In genomic region chr10:24556746-24557742, GRCh38 we compare ENCODE assay signal across 8 cellular contexts.
DNase-seq lines count a peak whose midpoint lies in the region; ATAC-seq, FAIRE-seq and TF ChIP-seq lines count a peak whose summit lies in the region.

No MANE protein-coding gene starts in this region.

- H2AFZ ChIP-seq in HCT116 (ENCODE audit: low read depth, low read length, poor library complexity, severe bottlenecking), result peak overlapping the region; percentile 49
- peak overlapping the region; percentile 65 for H2AFZ ChIP-seq in keratinocyte (ENCODE audit: control insufficient read depth, low read length)

- H3K4me3 Mint-ChIP-seq in activated T-cell treated with anti-CD3 and anti-CD28 coated beads, Interleukin-2, amount 50 U/mL, for 72 hours, result no peak overlapping the region

- H3K9me3 Mint-ChIP-seq in activated T-cell treated with anti-CD3 and anti-CD28 coated beads, Interleukin-2, amount 50 U/mL, for 72 hours, result no peaks in the 10 kb centered on the region

- H3K36me3 Mint-ChIP-seq in activated T-cell treated with anti-CD3 and anti-CD28 coated beads, Interleukin-2, amount 50 U/mL, for 72 hours (ENCODE audit: insufficient read depth in 2 of 2), result no peaks in the 10 kb centered on the region

- peak; percentile 18 to 33 for DNase-seq in activated T-cell treated with anti-CD3 and anti-CD28 coated beads, Interleukin-2, amount 50 U/mL, for 72 hours
- DNase-seq in activated T-cell treated with anti-CD3 and anti-CD28 coated beads, Interleukin-2, amount 50 U/mL, for 48 hours, result no peak
- DNase-seq in HCT116 (ENCODE audit: low read depth, low spot score), result peak; percentile 66
- peak; percentile 1 to 35 for DNase-seq in NCI-H526 (lab: John Stamatoyannopoulos, UW)
- DNase-seq in brain microvascular endothelial cell, result peak; percentile 58
- DNase-seq in keratinocyte (ENCODE audit: low read depth, low spot score), result peak; percentile 58
- no peak for DNase-seq in tibial nerve (ENCODE audit: low spot score in 2 of 2)
- no peak for DNase-seq in activated effector memory CD4-positive, alpha-beta T cell treated with Interleukin-2 at 50 U/mL for 16 hours

- TF ChIP-seq POLR2A in HCT116 (IDR thresholded peaks at IDR 0.05; ENCODE audit: borderline replicate concordance, extremely low read depth, insufficient read depth, insufficient read length) (no peak), tibial nerve (IDR thresholded peaks at IDR 0.05) (no peak)

- peak; percentile 83 for FAIRE-seq in keratinocyte (lab: Jason Lieb, UNC)

- dilution Hi-C loops in keratinocyte (cut with MboI; ENCODE audit: extremely low pct_ligation_motif_present, low sequenced_read_pairs), result no loop called here

- H3K4me3 ChIP-seq in HCT116 (replicated peaks in 1 of 2; ENCODE audit: low read depth in 1 of 2, low read length in 2 of 2), result no peak overlapping the region
- no peak overlapping the region for H3K4me3 ChIP-seq in brain microvascular endothelial cell (ENCODE audit: low read depth, low read length)
- no peak overlapping the region for H3K4me3 ChIP-seq in keratinocyte (ENCODE audit: control insufficient read depth in 2 of 3, extremely low read depth in 1 of 3, insufficient read depth in 2 of 3, low read depth in 1 of 3, low read length in 3 of 3)
- H3K4me3 ChIP-seq in tibial nerve, result no peak overlapping the region

- H3K9me3 ChIP-seq in HCT116 (ENCODE audit: control insufficient read depth in 1 of 2, insufficient read depth in 1 of 2, low read depth in 1 of 2, low read length in 2 of 2) (no peaks in the 10 kb centered on the region), keratinocyte (ENCODE audit: control insufficient read depth, low read depth, low read length) (no peaks in the 10 kb centered on the region), tibial nerve (peaks cover 0 to 4% (median 0%) of the 10 kb centered on the region in 4 donors)

- H4K20me1 ChIP-seq in HCT116 (ENCODE audit: insufficient read depth) (no peaks in the 10 kb centered on the region), keratinocyte (ENCODE audit: control insufficient read depth, extremely low read depth, insufficient read depth, low read length) (no peaks in the 10 kb centered on the region)

- in situ Hi-C loops in brain microvascular endothelial cell (cut with HindIII; ENCODE audit: low pct_ligation_motif_present, low sequenced_read_pairs), result no loop called here

- peaks cover 17% of the 10 kb centered on the region for H3K27me3 Mint-ChIP-seq in activated T-cell treated with anti-CD3 and anti-CD28 coated beads, Interleukin-2, amount 50 U/mL, for 72 hours (ENCODE audit: low read depth)

- no peaks in the 10 kb centered on the region for H3K9me2 ChIP-seq in HCT116 (ENCODE audit: insufficient read depth)

- H3K4me1 Mint-ChIP-seq in activated T-cell treated with anti-CD3 and anti-CD28 coated beads, Interleukin-2, amount 50 U/mL, for 72 hours (ENCODE audit: low read depth), result peaks cover 5% of the 10 kb centered on the region

- H3K27ac ChIP-seq in HCT116 (ENCODE audit: low read depth, low read length) (no peak overlapping the region), brain microvascular endothelial cell (no peak overlapping the region), keratinocyte (ENCODE audit: control insufficient read depth, insufficient read depth, low read length) (no peak overlapping the region), tibial nerve (no peak overlapping the region)

- H3K4me1 ChIP-seq in HCT116 (ENCODE audit: control insufficient read depth in 1 of 2, insufficient read depth in 2 of 2, low read length in 2 of 2) (peaks cover 4 to 18% of the 10 kb centered on the region in 2 experiments; a peak in 3 of 4 replicates), keratinocyte (ENCODE audit: control insufficient read depth, extremely low read depth, insufficient read depth, low read length) (peaks cover 20% of the 10 kb centered on the region), tibial nerve (peaks cover 0 to 13% (median 0%) of the 10 kb centered on the region in 4 donors)

- no peak overlapping the region for H3K4me2 ChIP-seq in HCT116 (ENCODE audit: low read length)
- peak overlapping the region; percentile 26 for H3K4me2 ChIP-seq in keratinocyte (ENCODE audit: control insufficient read depth, extremely low read depth, insufficient read depth, low read depth, low read length)

- TF ChIP-seq CTCF in HCT116 (IDR thresholded peaks at IDR 0.05 in 2 of 3, conservative IDR thresholded peaks at IDR 0.05 in 1 of 3; ENCODE audit: borderline replicate concordance in 1 of 3, insufficient read depth in 1 of 3, low read depth in 2 of 3, low read length in 2 of 3), result peak; percentile 57 to 78 (median 64); a peak in 5 of 6 replicates
- TF ChIP-seq CTCF in brain microvascular endothelial cell (IDR thresholded peaks at IDR 0.05; ENCODE audit: low read depth, low read length, missing control alignments), result peak; percentile 81
- TF ChIP-seq CTCF in keratinocyte (optimal IDR thresholded peaks at IDR 0.05 in 1 of 3, IDR thresholded peaks at IDR 0.05 in 1 of 3, conservative IDR thresholded peaks at IDR 0.05 in 1 of 3; ENCODE audit: extremely low read depth in 1 of 3, insufficient read depth in 2 of 3, low read length in 3 of 3), result peak; percentile 46 to 75 (median 69)
- peak; percentile 46 to 71 (median 64) for TF ChIP-seq CTCF in tibial nerve (IDR thresholded peaks at IDR 0.05)

- RAD21 ChIA-PET in HCT116 (lab: Charles Lee; ENCODE audit: low non-redundant PET in 1 of 2, low total read pairs in 2 of 2, uncharacterized antibody in 2 of 2, unreplicated experiment in 2 of 2), result interaction anchor here in 1 of 2 experiments (0.6 kb wide), 1 partner anchor 523 kb away, joined by 3 read pairs; no protein-coding TSS in a partner anchor

- BruUV-seq in HCT116 (replicated peaks; lab: Mats Ljungman, UMichigan), result no TSS peak

- peak; percentile 76 for TF ChIP-seq RAD21 in HCT116 (IDR thresholded peaks at IDR 0.05; ENCODE audit: low read depth)

- H3K9ac ChIP-seq in HCT116 (ENCODE audit: low read length) (no peak overlapping the region), keratinocyte (ENCODE audit: control insufficient read depth, extremely low read depth, insufficient read depth, low read length) (no peak overlapping the region)

- WGBS in tibial nerve, 2 donors, result 54% methylated on average over 24 of the region's 24 CpGs

- intact Hi-C loops in HCT116 (cut with micrococcal nuclease), result loop anchor here (2.0 to 10.0 kb wide), 2 partner anchors 1042 to 1398 kb away; no protein-coding TSS in a partner anchor

- CTCF ChIA-PET in HCT116 (lab: Charles Lee), result interaction anchor here (0.8 to 1.1 kb wide), 3 partner anchors 39 to 1398 kb away, joined by 3 read pairs; no protein-coding TSS in a partner anchor

- TF ChIP-seq EP300 in tibial nerve (IDR thresholded peaks at IDR 0.05), result no peak

- H3K9me1 ChIP-seq in keratinocyte (ENCODE audit: control insufficient read depth, extremely low read depth, insufficient read depth, low read length), result no peaks in the 10 kb centered on the region

- ATAC-seq in activated T-cell treated with anti-CD3 and anti-CD28 coated beads, Interleukin-2, amount 50 U/mL, for 72 hours (replicated peaks in 1 of 2), result peak; percentile 55 to 58
- ATAC-seq in HCT116, result peak; percentile 52

- H3K36me3 ChIP-seq in HCT116 (ENCODE audit: control insufficient read depth in 1 of 2, insufficient read depth in 2 of 2, low read length in 2 of 2) (no peaks in the 10 kb centered on the region), brain microvascular endothelial cell (replicated peaks) (no peaks in the 10 kb centered on the region), keratinocyte (ENCODE audit: control insufficient read depth in 2 of 2, extremely low read depth in 1 of 2, insufficient read depth in 2 of 2, low read length in 2 of 2) (no peaks in the 10 kb centered on the region), tibial nerve (no peaks in the 10 kb centered on the region)

- H3K79me2 ChIP-seq in HCT116 (ENCODE audit: insufficient read depth, low read length) (no peaks in the 10 kb centered on the region), keratinocyte (ENCODE audit: control insufficient read depth, insufficient read depth, low read length) (no peaks in the 10 kb centered on the region)

- H3K27ac Mint-ChIP-seq in activated T-cell treated with anti-CD3 and anti-CD28 coated beads, Interleukin-2, amount 50 U/mL, for 72 hours, result no peak overlapping the region

- POLR2A ChIA-PET in HCT116 (lab: Charles Lee), result no interaction called here

- H3K27me3 ChIP-seq in HCT116 (ENCODE audit: insufficient read depth, low read length) (no peaks in the 10 kb centered on the region), brain microvascular endothelial cell (replicated peaks) (no peaks in the 10 kb centered on the region), keratinocyte (ENCODE audit: control insufficient read depth, extremely low read depth, insufficient read depth, low read length) (no peaks in the 10 kb centered on the region), tibial nerve (no peaks in the 10 kb centered on the region)

TF ChIP-seq in HCT116, 20 proteins besides CTCF, POLR2A, EP300 and RAD21:
- no peak for TF ChIP-seq SP1 (IDR thresholded peaks at IDR 0.05; ENCODE audit: low read depth)
- no peak for TF ChIP-seq ELF1 (IDR thresholded peaks at IDR 0.05; ENCODE audit: borderline replicate concordance, low read depth)
- TF ChIP-seq EZH2phosphoT487 (IDR thresholded peaks at IDR 0.05; ENCODE audit: borderline replicate concordance), result no peak
- TF ChIP-seq ATF3 (IDR thresholded peaks at IDR 0.05), result no peak
- TF ChIP-seq EGR1 (IDR thresholded peaks at IDR 0.05; ENCODE audit: low read depth), result no peak
- TF ChIP-seq JUND (IDR thresholded peaks at IDR 0.05), result no peak
- TF ChIP-seq CBX3 (IDR thresholded peaks at IDR 0.05; ENCODE audit: low read depth), result no peak
TF ChIP-seq in HCT116: peak in this region for 0.

Comparison
In these comparisons a context has a peak if more than half of its experiments do, and no peak if none do; other contexts are left out.
1. DNase-seq: peak in activated T-cell treated with anti-CD3 and anti-CD28 coated beads, Interleukin-2, amount 50 U/mL, for 72 hours (2 of 2), HCT116 (single experiment), NCI-H526 (2 of 2), brain microvascular endothelial cell (single experiment) and keratinocyte (single experiment); none in activated T-cell treated with anti-CD3 and anti-CD28 coated beads, Interleukin-2, amount 50 U/mL, for 48 hours (0 of 2), tibial nerve (0 of 2) and activated effector memory CD4-positive, alpha-beta T cell treated with Interleukin-2 at 50 U/mL for 16 hours (single experiment).
2. Peak in every context shown above with its lines, with median percentiles within 50 percentile points of each other: CTCF ChIP-seq.